ENCODE assay signal across 1 cellular context in the genomic region with DNA sequence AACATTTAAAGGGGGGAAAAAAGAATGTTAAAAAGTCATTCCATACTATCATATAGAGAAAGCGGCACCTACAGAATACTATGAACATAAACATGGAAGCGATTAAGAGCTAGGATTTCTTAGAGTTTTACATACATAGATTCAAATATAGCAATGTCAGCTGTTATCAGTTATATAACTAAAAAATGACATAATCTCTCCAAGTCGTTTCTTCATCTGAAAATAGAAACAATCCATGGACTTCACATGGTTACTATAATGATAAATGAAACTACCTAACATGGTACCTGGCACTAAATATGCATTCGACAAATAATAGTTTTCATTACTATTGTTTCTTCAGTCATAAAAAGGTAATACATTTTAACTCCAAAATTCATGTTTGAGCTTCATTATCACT.
TF ChIP-seq lines count a peak whose summit lies in the region.

No MANE protein-coding gene starts in this region.

TF ChIP-seq in IMR-90, 13 proteins besides CTCF, POLR2A, EP300 and RAD21:
- no peak for TF ChIP-seq RFX5 (IDR thresholded peaks at IDR 0.05; ENCODE audit: low read depth, low read length)
- peak; percentile 72 for TF ChIP-seq MAFK (IDR thresholded peaks at IDR 0.05; ENCODE audit: low read depth, low read length)
